1 cellular context compared by ENCODE assay signal in the genomic region with DNA sequence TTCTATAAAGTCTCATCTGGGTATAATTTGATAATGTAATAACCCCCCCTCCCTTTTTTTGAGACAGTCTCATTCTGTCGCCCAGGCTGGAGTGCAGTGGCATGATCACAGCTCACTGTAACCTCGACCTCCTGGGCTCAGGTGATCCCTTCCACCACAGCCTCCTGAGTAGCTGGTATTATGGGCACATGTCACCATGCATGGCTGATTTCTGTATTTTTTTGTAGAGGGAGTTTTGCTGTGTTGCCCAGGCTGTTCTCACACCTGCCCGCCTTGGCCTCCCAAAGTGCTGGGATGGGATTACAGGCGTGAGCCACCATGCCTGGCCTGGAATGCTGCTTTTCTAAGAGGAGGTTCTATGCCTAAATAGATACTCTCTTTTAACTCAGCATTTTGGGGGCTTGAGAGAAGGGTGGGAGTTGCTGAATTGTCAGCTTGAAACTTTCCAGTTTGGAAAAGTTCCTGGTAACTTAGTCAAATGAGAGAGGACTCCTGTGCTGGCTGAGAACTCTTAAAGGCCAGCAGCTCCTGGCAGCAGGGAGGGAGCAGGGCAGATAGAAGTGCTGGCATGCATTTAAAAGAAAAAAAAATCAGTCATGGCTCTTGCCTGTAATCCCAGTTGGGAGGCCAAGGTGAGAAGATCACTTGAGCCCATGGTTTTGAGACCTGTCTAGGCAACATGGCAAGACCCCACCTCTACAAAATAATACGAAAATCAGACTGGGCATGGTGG.
TF ChIP-seq lines count a peak whose summit lies in the region.

No MANE protein-coding gene starts in this region.

TF ChIP-seq in HepG2, 621 proteins besides CTCF, POLR2A, EP300 and RAD21:
- TF ChIP-seq ZNF441 (CRISPR knock-in tag; IDR thresholded peaks at IDR 0.05; ENCODE audit: borderline replicate concordance): no peak
- no peak for TF ChIP-seq TBX2 (CRISPR knock-in tag; IDR thresholded peaks at IDR 0.05; ENCODE audit: borderline replicate concordance)
- TF ChIP-seq, protein P1, sequence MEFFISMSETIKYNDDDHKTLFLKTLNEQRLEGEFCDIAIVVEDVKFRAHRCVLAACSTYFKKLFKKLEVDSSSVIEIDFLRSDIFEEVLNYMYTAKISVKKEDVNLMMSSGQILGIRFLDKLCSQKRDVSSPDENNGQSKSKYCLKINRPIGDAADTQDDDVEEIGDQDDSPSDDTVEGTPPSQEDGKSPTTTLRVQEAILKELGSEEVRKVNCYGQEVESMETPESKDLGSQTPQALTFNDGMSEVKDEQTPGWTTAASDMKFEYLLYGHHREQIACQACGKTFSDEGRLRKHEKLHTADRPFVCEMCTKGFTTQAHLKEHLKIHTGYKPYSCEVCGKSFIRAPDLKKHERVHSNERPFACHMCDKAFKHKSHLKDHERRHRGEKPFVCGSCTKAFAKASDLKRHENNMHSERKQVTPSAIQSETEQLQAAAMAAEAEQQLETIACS (CRISPR knock-in tag; IDR thresholded peaks at IDR 0.05): 0 out of 2 replicates have a peak, but pooled peaks have one; percentile 15
- TF ChIP-seq, protein P2, sequence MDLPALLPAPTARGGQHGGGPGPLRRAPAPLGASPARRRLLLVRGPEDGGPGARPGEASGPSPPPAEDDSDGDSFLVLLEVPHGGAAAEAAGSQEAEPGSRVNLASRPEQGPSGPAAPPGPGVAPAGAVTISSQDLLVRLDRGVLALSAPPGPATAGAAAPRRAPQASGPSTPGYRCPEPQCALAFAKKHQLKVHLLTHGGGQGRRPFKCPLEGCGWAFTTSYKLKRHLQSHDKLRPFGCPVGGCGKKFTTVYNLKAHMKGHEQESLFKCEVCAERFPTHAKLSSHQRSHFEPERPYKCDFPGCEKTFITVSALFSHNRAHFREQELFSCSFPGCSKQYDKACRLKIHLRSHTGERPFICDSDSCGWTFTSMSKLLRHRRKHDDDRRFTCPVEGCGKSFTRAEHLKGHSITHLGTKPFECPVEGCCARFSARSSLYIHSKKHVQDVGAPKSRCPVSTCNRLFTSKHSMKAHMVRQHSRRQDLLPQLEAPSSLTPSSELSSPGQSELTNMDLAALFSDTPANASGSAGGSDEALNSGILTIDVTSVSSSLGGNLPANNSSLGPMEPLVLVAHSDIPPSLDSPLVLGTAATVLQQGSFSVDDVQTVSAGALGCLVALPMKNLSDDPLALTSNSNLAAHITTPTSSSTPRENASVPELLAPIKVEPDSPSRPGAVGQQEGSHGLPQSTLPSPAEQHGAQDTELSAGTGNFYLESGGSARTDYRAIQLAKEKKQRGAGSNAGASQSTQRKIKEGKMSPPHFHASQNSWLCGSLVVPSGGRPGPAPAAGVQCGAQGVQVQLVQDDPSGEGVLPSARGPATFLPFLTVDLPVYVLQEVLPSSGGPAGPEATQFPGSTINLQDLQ (CRISPR knock-in tag; IDR thresholded peaks at IDR 0.05): no peak
